Comparison of ENCODE assay signal across 1 cellular context in genomic region chr7:142372727-142373126, GRCh38.
TF ChIP-seq lines count a peak whose summit lies in the region.

No MANE protein-coding gene starts in this region.

TF ChIP-seq in IMR-90, 13 proteins besides CTCF, POLR2A, EP300 and RAD21:
- no peak for TF ChIP-seq MAFK (IDR thresholded peaks at IDR 0.05; ENCODE audit: low read depth, low read length)
- TF ChIP-seq, protein P1, sequence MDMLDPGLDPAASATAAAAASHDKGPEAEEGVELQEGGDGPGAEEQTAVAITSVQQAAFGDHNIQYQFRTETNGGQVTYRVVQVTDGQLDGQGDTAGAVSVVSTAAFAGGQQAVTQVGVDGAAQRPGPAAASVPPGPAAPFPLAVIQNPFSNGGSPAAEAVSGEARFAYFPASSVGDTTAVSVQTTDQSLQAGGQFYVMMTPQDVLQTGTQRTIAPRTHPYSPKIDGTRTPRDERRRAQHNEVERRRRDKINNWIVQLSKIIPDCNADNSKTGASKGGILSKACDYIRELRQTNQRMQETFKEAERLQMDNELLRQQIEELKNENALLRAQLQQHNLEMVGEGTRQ (IDR thresholded peaks at IDR 0.05; ENCODE audit: low read depth, low read length), result no peak
- no peak for TF ChIP-seq RFX5 (IDR thresholded peaks at IDR 0.05; ENCODE audit: low read depth, low read length)
